Comparison of ENCODE assay signal across 9 cellular contexts in genomic region chr15:98754283-98755022, GRCh38.
A peak's percentile ranks its signal among the peaks of the same experiment; 100 is the strongest.
DNase-seq lines count a peak whose midpoint lies in the region; ATAC-seq and TF ChIP-seq lines count a peak whose summit lies in the region.
"Had no signal": no experiment of that assay in that cellular context is flagged by ENCODE, and none has a peak within 500 bp of the region (broad histone marks: within the 10 kb centered on the region; RNA-seq: fewer than 3 reads in every experiment).

No MANE protein-coding gene starts in this region.

- TF ChIP-seq CTCF in RWPE1 (conservative IDR thresholded peaks at IDR 0.05; ENCODE audit: low read depth) (no peak), fibroblast of mammary gland (conservative IDR thresholded peaks at IDR 0.05; ENCODE audit: control insufficient read depth, insufficient read depth, low read depth, low read length) (no peak)

- H3K27ac ChIP-seq in RWPE1 = peak overlapping the region; percentile 75

- DNase-seq in Caki2 (ENCODE audit: low read depth) (peak; percentile 74), RWPE1 (ENCODE audit: low spot score) (no peak), fibroblast of mammary gland (ENCODE audit: low read depth) (peak; percentile 38), pons (ENCODE audit: low spot score) (peak; percentile 17), left colon (no peak), UCSD-AML1 (lab: John Stamatoyannopoulos, UW; ENCODE audit: unreplicated experiment) (no peak)
- DNase-seq in central memory CD4-positive, alpha-beta T cell = no peak
- DNase-seq in activated naive CD4-positive, alpha-beta T cell treated with anti-CD3 and anti-CD28 coated beads, Interleukin-2, amount 50 U/mL, for 72 hours (ENCODE audit: low spot score in 2 of 2) = no peak
- DNase-seq: activated CD4-positive, CD25-positive, alpha-beta regulatory T cell treated with anti-CD3 and anti-CD28 coated beads, Interleukin-2, amount 50 U/mL, for 72 hours had no signal

- in situ Hi-C loops in Caki2 (cut with HindIII; ENCODE audit: low pct_unique_long_range_greater_than_20kb, low sequenced_read_pairs) = no loop called here

- intact Hi-C loops in left colon (cut with DNase I, micrococcal nuclease) = no loop called here

- no peaks in the 10 kb centered on the region for H3K9me3 Mint-ChIP-seq in activated naive CD4-positive, alpha-beta T cell treated with anti-CD3 and anti-CD28 coated beads, Interleukin-2, amount 50 U/mL, for 72 hours

- peak overlapping the region in 1 of 2 donors; percentile 54 for H3K27ac Mint-ChIP-seq in activated naive CD4-positive, alpha-beta T cell treated with anti-CD3 and anti-CD28 coated beads, Interleukin-2, amount 50 U/mL, for 72 hours

- POLR2A ChIA-PET in RWPE1 (lab: Yijun Ruan, JAX; ENCODE audit: low non-redundant PET) = no interaction called here

- CTCF ChIA-PET in RWPE1 (lab: Yijun Ruan, JAX) = interaction anchor here (0.5 to 1.0 kb wide), 3 partner anchors 15 to 97 kb away, joined by 3 to 7 read pairs (median 4); no protein-coding TSS in a partner anchor

- H3K36me3 Mint-ChIP-seq in activated naive CD4-positive, alpha-beta T cell treated with anti-CD3 and anti-CD28 coated beads, Interleukin-2, amount 50 U/mL, for 72 hours = no peaks in the 10 kb centered on the region

- no peak for ATAC-seq in left colon
- ATAC-seq in activated naive CD4-positive, alpha-beta T cell treated with anti-CD3 and anti-CD28 coated beads, Interleukin-2, amount 50 U/mL, for 72 hours = no peak

- peak overlapping the region; percentile 41 for H3K4me3 ChIP-seq in fibroblast of mammary gland (ENCODE audit: control insufficient read depth, low read depth, low read length)

Comparison
In these comparisons a context has a peak if more than half of its experiments do, and no peak if none do; other contexts are left out.
1. DNase-seq: peak in Caki2 (single experiment), fibroblast of mammary gland (single experiment) and pons (single experiment); none in RWPE1 (single experiment), central memory CD4-positive, alpha-beta T cell (single experiment), left colon (0 of 2), activated naive CD4-positive, alpha-beta T cell treated with anti-CD3 and anti-CD28 coated beads, Interleukin-2, amount 50 U/mL, for 72 hours (0 of 2) and UCSD-AML1 (single experiment).